In the genomic region with DNA sequence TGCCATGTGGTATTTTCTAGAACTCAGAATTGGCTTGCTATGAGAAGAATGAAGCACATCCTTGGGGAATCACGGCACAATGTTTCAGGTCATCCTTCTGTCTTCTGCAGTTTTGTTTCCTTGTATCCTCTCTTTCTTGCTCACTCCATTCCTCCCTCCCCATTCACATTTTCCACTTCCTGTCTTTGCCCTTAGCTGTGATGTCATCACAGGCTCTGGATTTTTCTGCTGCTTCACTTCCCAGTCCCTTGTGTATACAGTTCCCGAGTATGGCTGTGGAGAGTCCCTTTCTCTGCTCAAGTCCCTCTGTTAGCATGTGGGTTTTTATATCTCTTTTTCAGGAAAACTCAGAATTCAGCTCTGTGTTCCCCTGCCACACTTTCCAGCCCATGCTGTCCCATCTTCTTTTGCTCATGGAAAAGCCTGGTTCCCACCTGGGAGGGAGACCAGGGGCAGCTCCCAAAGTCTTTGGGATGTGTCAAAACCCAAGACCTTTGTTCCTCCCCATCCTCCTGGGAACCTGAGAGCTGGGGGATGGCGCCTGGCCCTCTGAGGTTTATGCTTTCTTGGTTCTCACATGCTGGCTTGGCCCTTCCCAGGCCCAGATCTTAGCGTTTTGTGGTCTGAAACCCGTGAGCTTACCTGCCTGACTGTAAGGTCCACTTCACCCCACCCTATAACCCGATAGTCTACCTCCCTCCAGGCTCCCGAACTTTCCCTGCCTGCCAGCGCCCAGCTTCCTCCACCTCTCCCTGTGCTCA, we compare ENCODE assay signal across 17 cellular contexts. TPM values are rescaled to one million over a fixed set of nuclear protein-coding genes. Genes with fewer than 3 reads are reported as not detected.
DNase-seq lines count a peak whose midpoint lies in the region; ATAC-seq and TF ChIP-seq lines count a peak whose summit lies in the region.
"Had no signal": no experiment of that assay in that cellular context is flagged by ENCODE, and none has a peak within 500 bp of the region (broad histone marks: within the 10 kb centered on the region; RNA-seq: fewer than 3 reads in every experiment).

No MANE protein-coding gene starts in this region.

- ATAC-seq in natural killer cell treated with Interleukin-12 subunit alpha and Interleukin-12 subunit beta and Interleukin-15 and Interleukin-18, amount 100 ng/mL, for 72 hours, result no peak
- ATAC-seq in natural killer cell (no peak), GM21619 (IDR thresholded peaks at IDR 0.05; ENCODE audit: unreplicated experiment) (no peak), T-cell (replicated peaks in 1 of 4) (no peak)
- ATAC-seq: activated T-cell treated with anti-CD3 and anti-CD28 coated beads, Interleukin-2, amount 50 U/mL, for 72 hours; left lobe of liver had no signal

- peak overlapping the region; percentile 1 for H3K4me3 Mint-ChIP-seq in natural killer cell treated with Interleukin-12 subunit alpha and Interleukin-12 subunit beta and Interleukin-15 and Interleukin-18, amount 100 ng/mL, for 72 hours
- no peak overlapping the region for H3K4me3 Mint-ChIP-seq in natural killer cell
- H3K4me3 Mint-ChIP-seq in T-cell, result no peak overlapping the region
- H3K4me3 Mint-ChIP-seq: H9, neural crest cell had no signal

- H3K4me1 Mint-ChIP-seq in natural killer cell treated with Interleukin-12 subunit alpha and Interleukin-12 subunit beta and Interleukin-15 and Interleukin-18, amount 100 ng/mL, for 72 hours (ENCODE audit: low read depth in 2 of 2), result peaks cover 41 to 57% of the 10 kb centered on the region in 2 donors
- peaks cover 13 to 15% of the 10 kb centered on the region in 2 donors for H3K4me1 Mint-ChIP-seq in natural killer cell
- H3K4me1 Mint-ChIP-seq in T-cell, result peaks cover 5 to 15% (median 12%) of the 10 kb centered on the region in 3 donors

- intact Hi-C loops in natural killer cell (cut with micrococcal nuclease), result no loop called here

- no peaks in the 10 kb centered on the region for H3K9me3 Mint-ChIP-seq in natural killer cell treated with Interleukin-12 subunit alpha and Interleukin-12 subunit beta and Interleukin-15 and Interleukin-18, amount 100 ng/mL, for 72 hours
- H3K9me3 Mint-ChIP-seq in natural killer cell (no peaks in the 10 kb centered on the region), T-cell (no peaks in the 10 kb centered on the region)
- H3K9me3 Mint-ChIP-seq: activated T-cell treated with anti-CD3 and anti-CD28 coated beads, Interleukin-2, amount 50 U/mL, for 72 hours; H9; neural crest cell had no signal

- peak overlapping the region in 1 of 2 donors; percentile 30 for H3K27ac Mint-ChIP-seq in natural killer cell treated with Interleukin-12 subunit alpha and Interleukin-12 subunit beta and Interleukin-15 and Interleukin-18, amount 100 ng/mL, for 72 hours
- H3K27ac Mint-ChIP-seq in natural killer cell (no peak overlapping the region), T-cell (peak overlapping the region in 1 of 2 donors; percentile 3)
- H3K27ac Mint-ChIP-seq: activated T-cell treated with anti-CD3 and anti-CD28 coated beads, Interleukin-2, amount 50 U/mL, for 72 hours; H9 had no signal

- H3K27me3 Mint-ChIP-seq in natural killer cell treated with Interleukin-12 subunit alpha and Interleukin-12 subunit beta and Interleukin-15 and Interleukin-18, amount 100 ng/mL, for 72 hours, result peaks cover 29 to 54% of the 10 kb centered on the region in 2 donors
- peaks cover 61 to 63% of the 10 kb centered on the region in 2 donors for H3K27me3 Mint-ChIP-seq in natural killer cell (ENCODE audit: low read depth in 2 of 2)
- H3K27me3 Mint-ChIP-seq in T-cell, result peaks cover 29 to 32% of the 10 kb centered on the region in 2 donors

- H3K36me3 Mint-ChIP-seq in natural killer cell treated with Interleukin-12 subunit alpha and Interleukin-12 subunit beta and Interleukin-15 and Interleukin-18, amount 100 ng/mL, for 72 hours, result no peaks in the 10 kb centered on the region
- H3K36me3 Mint-ChIP-seq in natural killer cell (no peaks in the 10 kb centered on the region), T-cell (no peaks in the 10 kb centered on the region)

- no peak overlapping the region for H3K4me3 ChIP-seq in fibroblast of mammary gland (ENCODE audit: control insufficient read depth, low read depth, low read length)
- H3K4me3 ChIP-seq: ascending aorta had no signal

- POLR2A ChIA-PET in T-cell (lab: Charles Lee), result no interaction called here

- CTCF ChIA-PET in T-cell (lab: Charles Lee), result interaction anchor here (1.0 to 1.3 kb wide), 2 partner anchors 13 to 176 kb away, joined by 4 to 8 read pairs; no protein-coding TSS in a partner anchor

- TF ChIP-seq CTCF in natural killer cell (IDR thresholded peaks at IDR 0.05), result no peak
- TF ChIP-seq CTCF in fibroblast of mammary gland (conservative IDR thresholded peaks at IDR 0.05; ENCODE audit: control insufficient read depth, insufficient read depth, low read depth, low read length), result no peak

- no peak for DNase-seq in natural killer cell treated with Interleukin-12 subunit alpha and Interleukin-12 subunit beta and Interleukin-15 and Interleukin-18, amount 100 ng/mL, for 72 hours (ENCODE audit: low spot score)
- DNase-seq in natural killer cell (no peak), MV-4-11 (lab: John Stamatoyannopoulos, UW) (peak; percentile 17), fibroblast of mammary gland (ENCODE audit: low read depth) (peak; percentile 49), T-cell (no peak), dedifferentiated amniotic fluid mesenchymal stem cell (ENCODE audit: extremely low spot score) (no peak)
- DNase-seq in stimulated activated CD8-positive, alpha-beta memory T cell treated with anti-CD3 and anti-CD28 coated beads, Interleukin-4, amount 100 ng/mL, for 48 hours, result peak; percentile 17
- DNase-seq: activated T-cell treated with anti-CD3 and anti-CD28 coated beads, Interleukin-2, amount 50 U/mL, for 72 hours; effector memory CD4-positive, alpha-beta T cell; GDM1; H9; head of caudate nucleus; NCI-H1694 had no signal

RNA-seq across cellular contexts. Expression of gene RGS16, which starts 4.8 kb away (rescaled TPM):
- total RNA-seq in natural killer cell treated with Interleukin-12 subunit alpha and Interleukin-12 subunit beta and Interleukin-15 and Interleukin-18, amount 100 ng/mL, for 72 hours, result 100 to 1,000 TPM in 1 of 2 donors, 10 to 100 TPM in 1; 33.0 to 102 TPM
- total RNA-seq in natural killer cell (1 to 10 TPM; 1.3 to 9.6 (median 4.2) TPM), T-cell (10 to 100 TPM in 1 of 5 donors, 1 to 10 TPM in 4; 2.9 to 15.6 (median 4.6) TPM)

RNA-seq across cellular contexts. Expression of gene RNASEL, which starts 20.0 kb away (rescaled TPM):
- 1 to 10 TPM; 3.0 to 5.1 TPM for total RNA-seq in natural killer cell treated with Interleukin-12 subunit alpha and Interleukin-12 subunit beta and Interleukin-15 and Interleukin-18, amount 100 ng/mL, for 72 hours
- total RNA-seq in natural killer cell (1 to 10 TPM; 3.3 to 5.8 (median 4.8) TPM), T-cell (10 to 100 TPM; 10.5 to 20.8 (median 18.7) TPM)

Comparison
In these comparisons a context has a peak if more than half of its experiments do, and no peak if none do; other contexts are left out.
1. DNase-seq: peak in MV-4-11 (single experiment), fibroblast of mammary gland (single experiment) and stimulated activated CD8-positive, alpha-beta memory T cell treated with anti-CD3 and anti-CD28 coated beads, Interleukin-4, amount 100 ng/mL, for 48 hours (single experiment); none in natural killer cell treated with Interleukin-12 subunit alpha and Interleukin-12 subunit beta and Interleukin-15 and Interleukin-18, amount 100 ng/mL, for 72 hours (single experiment), natural killer cell (single experiment), T-cell (0 of 34) and dedifferentiated amniotic fluid mesenchymal stem cell (single experiment).